Comparison of ENCODE assay signal across 33 cellular contexts in the genomic region with DNA sequence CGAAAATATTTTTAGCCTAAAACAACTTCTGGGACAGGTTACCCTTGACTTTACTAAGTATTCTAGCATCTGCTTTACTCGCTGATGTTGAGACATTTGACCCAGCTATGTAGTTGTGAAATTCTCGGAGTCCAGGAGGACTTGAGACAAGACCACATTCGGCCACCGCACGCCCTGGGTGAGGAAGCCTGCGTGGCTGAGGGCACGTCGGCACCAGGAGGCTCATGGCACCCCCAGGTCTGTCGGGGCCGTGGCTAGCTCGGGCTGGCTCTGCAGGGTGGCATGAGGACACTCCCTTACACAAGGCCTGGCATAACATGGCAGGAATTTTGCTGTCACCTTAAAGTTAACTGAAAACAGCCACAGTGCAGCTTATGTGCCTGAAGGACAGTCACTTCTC.
"Had no signal": no experiment of that assay in that cellular context is flagged by ENCODE, and none has a peak within 500 bp of the region (broad histone marks: within the 10 kb centered on the region; RNA-seq: fewer than 3 reads in every experiment).

No MANE protein-coding gene starts in this region.

- ATAC-seq: activated CD4-positive, CD25-positive, alpha-beta regulatory T cell treated with anti-CD3 and anti-CD28 coated beads, Interleukin-2, amount 50 U/mL, for 24 hours; activated CD8-positive, alpha-beta T cell treated with anti-CD3 and anti-CD28 coated beads for 36 hours; activated T-cell treated with anti-CD3 and anti-CD28 coated beads, Interleukin-2, amount 50 U/mL, for 4 hours; activated T-helper 17 cell treated with anti-CD3 and anti-CD28 coated beads, Interleukin-2, amount 50 U/mL, for 72 hours; esophagus mucosa; T-helper 17 cell had no signal

- H3K27me3 ChIP-seq: brain microvascular endothelial cell, dorsolateral prefrontal cortex had no signal

- FAIRE-seq: astrocyte, bronchial epithelial cell, frontal cortex had no signal

- H3K27ac Mint-ChIP-seq: activated CD8-positive, alpha-beta T cell treated with anti-CD3 and anti-CD28 coated beads for 36 hours; activated naive CD8-positive, alpha-beta T cell; activated T-helper 17 cell treated with anti-CD3 and anti-CD28 coated beads, Interleukin-2, amount 50 U/mL, for 72 hours; dendritic cell treated with granulocyte-macrophage colony-stimulating factor and Interleukin-4, amounts not matched to agents 40 ng/mL and 50 ng/mL, for 4 days; endodermal cell; T-helper 17 cell; T-helper 2 cell treated with Interferon-gamma antibody and Interleukin-4, amounts not matched to agents 5 μg/mL and 100 μg/mL, for 36 hours had no signal

- H3K27ac ChIP-seq: brain microvascular endothelial cell, coronary artery, dorsolateral prefrontal cortex, WERI-Rb-1 had no signal

- H3K9me3 Mint-ChIP-seq: activated B cell treated with CpG ODN at 0.5 μM for 24 hours; activated CD8-positive, alpha-beta T cell treated with anti-CD3 and anti-CD28 coated beads for 36 hours; activated T-cell treated with anti-CD3 and anti-CD28 coated beads, Interleukin-2, amount 50 U/mL, for 4 hours; activated T-helper 17 cell treated with anti-CD3 and anti-CD28 coated beads, Interleukin-2, amount 50 U/mL, for 72 hours; central memory CD8-positive, alpha-beta T cell; dendritic cell treated with granulocyte-macrophage colony-stimulating factor and Interleukin-4, amounts not matched to agents 40 ng/mL and 50 ng/mL, for 4 days; endodermal cell; T-helper 2 cell treated with Interferon-gamma antibody and Interleukin-4, amounts not matched to agents 5 μg/mL and 100 μg/mL, for 36 hours had no signal

- H3K27me3 Mint-ChIP-seq: activated B cell treated with CpG ODN at 0.5 μM for 24 hours; activated CD8-positive, alpha-beta T cell treated with anti-CD3 and anti-CD28 coated beads for 36 hours; activated naive CD8-positive, alpha-beta T cell; activated T-helper 17 cell treated with anti-CD3 and anti-CD28 coated beads, Interleukin-2, amount 50 U/mL, for 72 hours; central memory CD8-positive, alpha-beta T cell; dendritic cell treated with granulocyte-macrophage colony-stimulating factor and Interleukin-4, amounts not matched to agents 40 ng/mL and 50 ng/mL, for 4 days; T-helper 17 cell had no signal

- H3K4me3 ChIP-seq: coronary artery, dorsolateral prefrontal cortex had no signal

- DNase-seq: activated B cell treated with CpG ODN at 0.5 μM for 24 hours; activated CD4-positive, alpha-beta T cell treated with anti-CD3 and anti-CD28 coated beads for 48 hours; activated CD4-positive, alpha-beta T cell treated with anti-CD3 and anti-CD28 coated beads, Interleukin-2, amount 50 U/mL, for 1 hour; activated CD4-positive, alpha-beta T cell treated with anti-CD3 and anti-CD28 coated beads, Interleukin-2, amount 50 U/mL, for 48 hours; activated CD8-positive, alpha-beta memory T cell treated with anti-CD3 and anti-CD28 coated beads for 24 hours; activated CD8-positive, alpha-beta T cell treated with anti-CD3 and anti-CD28 coated beads for 36 hours; activated effector memory CD4-positive, alpha-beta T cell treated with Interleukin-2 at 50 U/mL for 16 hours; activated gamma-delta T cell treated with Interleukin-2 at 50 U/mL for 16 hours; activated naive CD4-positive, alpha-beta T cell treated with anti-CD3 and anti-CD28 coated beads, Interleukin-2, amount 50 U/mL, for 16 hours; activated naive CD4-positive, alpha-beta T cell treated with Interleukin-2 at 50 U/mL for 16 hours; activated T-cell treated with anti-CD3 and anti-CD28 coated beads, Interleukin-2, amount 50 U/mL, for 4 hours; amniotic stem cell; anterior cingulate cortex; brain microvascular endothelial cell; dorsolateral prefrontal cortex; effector memory CD4-positive, alpha-beta T cell; endodermal cell; foreskin fibroblast; T-helper 1 cell; T-helper 17 cell; T1000; WERI-Rb-1 had no signal

- H3K4me3 Mint-ChIP-seq: activated CD8-positive, alpha-beta T cell treated with anti-CD3 and anti-CD28 coated beads for 36 hours; activated naive CD8-positive, alpha-beta T cell; activated T-cell treated with anti-CD3 and anti-CD28 coated beads, Interleukin-2, amount 50 U/mL, for 4 hours; activated T-helper 17 cell treated with anti-CD3 and anti-CD28 coated beads, Interleukin-2, amount 50 U/mL, for 72 hours; central memory CD8-positive, alpha-beta T cell; dendritic cell treated with granulocyte-macrophage colony-stimulating factor and Interleukin-4, amounts not matched to agents 40 ng/mL and 50 ng/mL, for 4 days; endodermal cell; T-helper 17 cell; T-helper 2 cell treated with Interferon-gamma antibody and Interleukin-4, amounts not matched to agents 5 μg/mL and 100 μg/mL, for 36 hours had no signal
